8 cellular contexts compared by ENCODE assay signal in the genomic region with DNA sequence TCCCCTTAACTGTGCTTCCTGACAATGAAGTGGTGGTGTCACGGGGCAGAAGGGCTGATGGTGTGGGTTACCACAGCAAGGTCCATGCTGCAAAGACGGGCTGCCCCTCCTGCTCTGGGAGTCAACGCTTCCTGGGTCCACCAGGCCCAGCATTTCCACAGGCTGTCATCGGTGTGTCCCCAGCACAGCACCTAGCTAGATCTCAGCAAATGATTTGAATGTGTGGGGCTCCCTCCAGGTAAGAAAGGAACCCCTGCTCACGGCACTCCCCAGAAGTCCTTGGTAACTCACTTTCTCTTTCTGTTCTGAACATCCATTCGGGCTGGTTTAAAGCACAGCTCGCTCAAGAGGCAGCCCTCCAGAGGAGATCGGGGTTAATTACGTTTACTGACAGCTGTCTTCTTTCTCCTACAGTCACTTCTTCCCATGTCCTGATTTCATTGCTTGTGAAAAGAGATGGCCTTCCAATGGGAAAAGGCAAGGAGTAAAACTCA.
DNase-seq lines count a peak whose midpoint lies in the region; ATAC-seq lines count a peak whose summit lies in the region.

No MANE protein-coding gene starts in this region.

- no peaks in the 10 kb centered on the region for H3K36me3 Mint-ChIP-seq in stimulated activated naive CD8-positive, alpha-beta T cell treated with anti-CD3 and anti-CD28 coated beads, Interleukin-15, Interleukin-2, amounts not matched to agents 100 ng/mL and 50 ng/mL, for 24 hours (ENCODE audit: low read depth)

- no peaks in the 10 kb centered on the region for H3K9me3 ChIP-seq in mucosa of rectum (ENCODE audit: control insufficient read depth in 2 of 2, low read length in 2 of 2)

- DNase-seq in DMS79 (lab: John Stamatoyannopoulos, UW): peak; percentile 54
- DNase-seq in KG1 (lab: John Stamatoyannopoulos, UW): peak; percentile 58
- peak; percentile 59 for DNase-seq in UCSD-AML1 (lab: John Stamatoyannopoulos, UW; ENCODE audit: unreplicated experiment)
- DNase-seq in central memory CD4-positive, alpha-beta T cell: peak; percentile 74
- DNase-seq in NCI-H146 (lab: John Stamatoyannopoulos, UW): no peak

- peak overlapping the region; percentile 63 to 69 for H3K4me3 ChIP-seq in mucosa of rectum (ENCODE audit: low read length in 2 of 2)

- H3K27me3 Mint-ChIP-seq in stimulated activated naive CD8-positive, alpha-beta T cell treated with anti-CD3 and anti-CD28 coated beads, Interleukin-15, Interleukin-2, amounts not matched to agents 100 ng/mL and 50 ng/mL, for 24 hours: no peaks in the 10 kb centered on the region

- H3K36me3 ChIP-seq in mucosa of rectum (ENCODE audit: control insufficient read depth in 2 of 2, insufficient read depth in 2 of 2, low read length in 2 of 2): no peaks in the 10 kb centered on the region

- H3K4me3 Mint-ChIP-seq in stimulated activated naive CD8-positive, alpha-beta T cell treated with anti-CD3 and anti-CD28 coated beads, Interleukin-15, Interleukin-2, amounts not matched to agents 100 ng/mL and 50 ng/mL, for 24 hours: peak overlapping the region; percentile 81

- peak overlapping the region; percentile 48 to 56 for H3K27ac ChIP-seq in mucosa of rectum (ENCODE audit: low read depth in 2 of 2, low read length in 2 of 2)

- peak overlapping the region; percentile 35 to 67 for H3K9ac ChIP-seq in mucosa of rectum (ENCODE audit: low read depth in 1 of 2, low read length in 2 of 2)

- no peaks in the 10 kb centered on the region for H3K27me3 ChIP-seq in mucosa of rectum (ENCODE audit: control insufficient read depth in 2 of 2, insufficient read depth in 2 of 2, low read length in 2 of 2)

- no peaks in the 10 kb centered on the region for H3K9me3 Mint-ChIP-seq in stimulated activated naive CD8-positive, alpha-beta T cell treated with anti-CD3 and anti-CD28 coated beads, Interleukin-15, Interleukin-2, amounts not matched to agents 100 ng/mL and 50 ng/mL, for 24 hours

- H3K4me1 Mint-ChIP-seq in stimulated activated naive CD8-positive, alpha-beta T cell treated with anti-CD3 and anti-CD28 coated beads, Interleukin-15, Interleukin-2, amounts not matched to agents 100 ng/mL and 50 ng/mL, for 24 hours (ENCODE audit: low read depth): peaks cover 43% of the 10 kb centered on the region

- ATAC-seq in GM21360 (IDR thresholded peaks at IDR 0.05; ENCODE audit: unreplicated experiment): peak; percentile 79

- H3K27ac Mint-ChIP-seq in stimulated activated naive CD8-positive, alpha-beta T cell treated with anti-CD3 and anti-CD28 coated beads, Interleukin-15, Interleukin-2, amounts not matched to agents 100 ng/mL and 50 ng/mL, for 24 hours: peak overlapping the region; percentile 79

- peaks cover 5 to 15% of the 10 kb centered on the region in 2 donors for H3K4me1 ChIP-seq in mucosa of rectum (ENCODE audit: control insufficient read depth in 2 of 2, insufficient read depth in 2 of 2, low read length in 2 of 2)
